In the genomic region with DNA sequence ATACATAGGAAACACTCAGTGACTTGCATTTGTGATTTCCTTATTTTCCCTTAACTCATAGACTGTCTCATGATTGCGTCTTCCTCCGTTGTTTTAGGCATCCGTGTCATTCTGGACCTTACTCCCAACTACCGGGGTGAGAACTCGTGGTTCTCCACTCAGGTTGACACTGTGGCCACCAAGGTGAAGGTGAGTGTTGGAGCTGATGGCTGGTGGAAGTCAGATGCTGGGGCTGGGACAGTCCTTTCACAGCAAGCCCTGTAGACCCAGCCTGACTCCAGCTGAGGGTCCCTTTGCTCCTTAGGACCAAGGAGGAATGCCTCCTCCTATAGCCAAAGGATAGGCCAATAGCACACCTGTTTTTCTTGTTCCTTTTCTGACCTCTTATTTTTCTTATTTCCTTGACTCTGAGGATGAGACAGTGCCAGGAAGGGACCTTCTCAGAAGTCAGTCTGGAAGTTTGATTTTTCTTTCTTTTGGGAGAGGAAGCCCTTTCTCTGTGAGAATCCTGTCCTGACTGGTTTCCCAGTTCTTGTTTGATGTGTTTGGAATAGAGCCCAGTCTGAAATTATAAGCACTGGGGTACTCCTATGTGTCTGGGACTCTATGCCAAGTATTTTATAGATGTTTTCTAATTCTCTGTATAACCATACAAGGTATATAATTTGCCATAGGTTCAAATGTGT, we compare ENCODE assay signal across 8 cellular contexts. TPM values are rescaled to one million over a fixed set of nuclear protein-coding genes. Genes with fewer than 3 reads are reported as not detected.
DNase-seq lines count a peak whose midpoint lies in the region; ATAC-seq and TF ChIP-seq lines count a peak whose summit lies in the region.

No MANE protein-coding gene starts in this region.

- H3K4me3 ChIP-seq in GM12864 (ENCODE audit: low read depth, low read length) = peak overlapping the region; percentile 87; the same call in 1 of the 2 replicates
- H3K4me3 ChIP-seq in fibroblast of villous mesenchyme (ENCODE audit: low read depth, low read length) = peak overlapping the region; percentile 93
- peak overlapping the region; percentile 82 for H3K4me3 ChIP-seq in skeletal muscle cell (ENCODE audit: low read depth, low read length)

- DNase-seq in GM12864 (ENCODE audit: low read depth) (no peak), fibroblast of villous mesenchyme (ENCODE audit: low read depth) (no peak), skeletal muscle cell (ENCODE audit: low read depth) (no peak), nucleus accumbens (lab: John Stamatoyannopoulos, UW) (no peak), mesenteric fat pad (ENCODE audit: low spot score) (no peak)

- H3K27ac ChIP-seq in VCaP = peak overlapping the region; percentile 92

- TF ChIP-seq CTCF in GM12864 (IDR thresholded peaks at IDR 0.05; ENCODE audit: low read depth, low read length, missing control alignments) (no peak), VCaP (conservative IDR thresholded peaks at IDR 0.05) (no peak), fibroblast of villous mesenchyme (IDR thresholded peaks at IDR 0.05; ENCODE audit: insufficient read depth, low read depth, low read length) (no peak)

- ATAC-seq in GM21723 (IDR thresholded peaks at IDR 0.05; ENCODE audit: unreplicated experiment) (no peak), HG03378 (IDR thresholded peaks at IDR 0.05; ENCODE audit: unreplicated experiment) (no peak)

RNA-seq across cellular contexts. Expression of gene SLC3A2, which starts 2.3 kb away (rescaled TPM):
- total RNA-seq in fibroblast of villous mesenchyme = 117 and 190 TPM in 2 replicates
- total RNA-seq in mesenteric fat pad = 202 TPM

RNA-seq across cellular contexts. Expression of gene CHRM1, which starts 38.2 kb away (rescaled TPM):
- not detected in 2 replicates for total RNA-seq in fibroblast of villous mesenchyme
- not detected for total RNA-seq in mesenteric fat pad

RNA-seq across cellular contexts. Expression of gene WDR74, which starts 43.6 kb away (rescaled TPM):
- total RNA-seq in fibroblast of villous mesenchyme (36.1 and 39.7 TPM in 2 replicates), mesenteric fat pad (50.9 TPM)

RNA-seq across cellular contexts. Expression of gene TEX54, which starts 50.3 kb away (rescaled TPM):
- total RNA-seq in fibroblast of villous mesenchyme (not detected in 2 replicates), mesenteric fat pad (not detected)

RNA-seq across cellular contexts. Expression of gene STX5, which starts 51.1 kb away (rescaled TPM):
- total RNA-seq in fibroblast of villous mesenchyme (35.1 and 47.5 TPM in 2 replicates), mesenteric fat pad (41.8 TPM)
